In genomic region chr15:71319935-71320334, GRCh38 we compare ENCODE assay signal across 2 cellular contexts.
TF ChIP-seq lines count a peak whose summit lies in the region.

No MANE protein-coding gene starts in this region.

TF ChIP-seq in A549, 52 proteins besides CTCF, POLR2A, EP300 and RAD21:
- TF ChIP-seq RNF2 (IDR thresholded peaks at IDR 0.05; ENCODE audit: borderline replicate concordance, low read depth): no peak
- no peak for TF ChIP-seq FOSL2 (IDR thresholded peaks at IDR 0.05)
- peak; percentile 66; the same call in 1 of the 2 replicates for TF ChIP-seq FOSL2 (CRISPR knock-in tag; IDR thresholded peaks at IDR 0.05)

TF ChIP-seq in IMR-90, 13 proteins besides CTCF, POLR2A, EP300 and RAD21:
- TF ChIP-seq RCOR1 (IDR thresholded peaks at IDR 0.05; ENCODE audit: insufficient replicate concordance, low read length): no peak
- TF ChIP-seq BHLHE40 (IDR thresholded peaks at IDR 0.05; ENCODE audit: low read depth, low read length): no peak
- no peak for TF ChIP-seq ELK1 (IDR thresholded peaks at IDR 0.05; ENCODE audit: borderline replicate concordance, low read depth, low read length)
- TF ChIP-seq SMC3 (IDR thresholded peaks at IDR 0.05; ENCODE audit: low read depth, low read length): no peak
- TF ChIP-seq MXI1 (IDR thresholded peaks at IDR 0.05; ENCODE audit: borderline replicate concordance, low read depth, low read length): no peak
- TF ChIP-seq FOS (IDR thresholded peaks at IDR 0.05; ENCODE audit: low read depth, low read length): no peak
- no peak for TF ChIP-seq USF2 (IDR thresholded peaks at IDR 0.05; ENCODE audit: low read depth, low read length)
- no peak for TF ChIP-seq CHD1 (IDR thresholded peaks at IDR 0.05; ENCODE audit: low read depth, low read length)
- TF ChIP-seq MAFK (IDR thresholded peaks at IDR 0.05; ENCODE audit: low read depth, low read length): no peak
- TF ChIP-seq CEBPB (IDR thresholded peaks at IDR 0.05; ENCODE audit: low read depth, low read length): no peak
- TF ChIP-seq MAZ (IDR thresholded peaks at IDR 0.05; ENCODE audit: borderline replicate concordance, low read depth, low read length): no peak
- no peak for TF ChIP-seq NFE2L2 (IDR thresholded peaks at IDR 0.05; ENCODE audit: low read depth, low read length)
- TF ChIP-seq RFX5 (IDR thresholded peaks at IDR 0.05; ENCODE audit: low read depth, low read length): no peak
